Comparison of ENCODE assay signal across 20 cellular contexts in genomic region chr22:38799265-38800002, GRCh38. TPM values are rescaled to one million over a fixed set of nuclear protein-coding genes. Genes with fewer than 3 reads are reported as not detected.
A peak's percentile ranks its signal among the peaks of the same experiment; 100 is the strongest.
DNase-seq lines count a peak whose midpoint lies in the region; ATAC-seq, FAIRE-seq and TF ChIP-seq lines count a peak whose summit lies in the region.
"Had no signal": no experiment of that assay in that cellular context is flagged by ENCODE, and none has a peak within 500 bp of the region (broad histone marks: within the 10 kb centered on the region; RNA-seq: fewer than 3 reads in every experiment).

No MANE protein-coding gene starts in this region.

- H3K9me3 ChIP-seq in Karpas-422 (ENCODE audit: low read length) (peaks cover 7% of the 10 kb centered on the region), sigmoid colon (no peaks in the 10 kb centered on the region), colonic mucosa (no peaks in the 10 kb centered on the region)
- H3K9me3 ChIP-seq: ascending aorta had no signal

- no peak overlapping the region for H3K4me2 ChIP-seq in Karpas-422 (ENCODE audit: low read depth, low read length, poor library complexity, severe bottlenecking)
- H3K4me2 ChIP-seq: A549 had no signal

- no peak overlapping the region for H3K4me3 Mint-ChIP-seq in stimulated activated naive B cell treated with anti-CD40 and anti-IgM and Interleukin-4, amounts not matched to agents 10 μg/mL and 1 μg/mL and 100 μg/mL, for 72 hours
- H3K4me3 Mint-ChIP-seq in activated CD4-positive, alpha-beta T cell treated with anti-CD3 and anti-CD28 coated beads, Interleukin-2, amount 10 ng/mL, durations not matched to agents 24 days and 14 days = no peak overlapping the region
- H3K4me3 Mint-ChIP-seq: CD8-positive, alpha-beta memory T cell; neural crest cell; stimulated activated naive CD8-positive, alpha-beta T cell treated with anti-CD3 and anti-CD28 coated beads, Interleukin-15, amount 100 ng/mL, for 72 hours; WTC11 had no signal

- 88 to 92% methylated on average over 6 of the region's 6 CpGs for WGBS in sigmoid colon, 2 donors

- TF ChIP-seq CTCF in bronchial epithelial cell (IDR thresholded peaks at IDR 0.05; ENCODE audit: insufficient read depth, low read length, severe bottlenecking) (no peak), sigmoid colon (IDR thresholded peaks at IDR 0.05) (no peak), colonic mucosa (IDR thresholded peaks at IDR 0.05) (no peak)

- H3K4me3 ChIP-seq in Karpas-422 (ENCODE audit: low read length) = no peak overlapping the region
- no peak overlapping the region for H3K4me3 ChIP-seq in bronchial epithelial cell (ENCODE audit: low read depth, low read length)
- no peak overlapping the region for H3K4me3 ChIP-seq in sigmoid colon
- H3K4me3 ChIP-seq in colonic mucosa = no peak overlapping the region
- H3K4me3 ChIP-seq: A549, ascending aorta, heart right ventricle, Peyer's patch had no signal

- H3K4me1 ChIP-seq in Karpas-422 (ENCODE audit: low read length) (peaks cover 2% of the 10 kb centered on the region), sigmoid colon (peaks cover 0 to 7% (median 1%) of the 10 kb centered on the region in 4 donors), colonic mucosa (no peaks in the 10 kb centered on the region)
- H3K4me1 ChIP-seq: Peyer's patch had no signal

- no peak for TF ChIP-seq POLR2A in sigmoid colon (IDR thresholded peaks at IDR 0.05)

- peak; percentile 32 for FAIRE-seq in bronchial epithelial cell (lab: Jason Lieb, UNC)
- FAIRE-seq: A549, colon had no signal

- no peaks in the 10 kb centered on the region for H4K20me1 ChIP-seq in Karpas-422 (ENCODE audit: insufficient read depth, low read depth, low read length)

- H3K27me3 Mint-ChIP-seq in stimulated activated naive B cell treated with anti-CD40 and anti-IgM and Interleukin-4, amounts not matched to agents 10 μg/mL and 1 μg/mL and 100 μg/mL, for 72 hours = peaks cover 59 to 65% of the 10 kb centered on the region in 2 donors
- peaks cover 23% of the 10 kb centered on the region for H3K27me3 Mint-ChIP-seq in activated CD4-positive, alpha-beta T cell treated with anti-CD3 and anti-CD28 coated beads, Interleukin-2, amount 10 ng/mL, durations not matched to agents 24 days and 14 days

- no peaks in the 10 kb centered on the region for H3K9me2 ChIP-seq in Karpas-422 (replicated peaks; ENCODE audit: insufficient read depth, low read length)

- H3K27ac ChIP-seq in Karpas-422 (ENCODE audit: low read length) (no peak overlapping the region), sigmoid colon (no peak overlapping the region), colonic mucosa (no peak overlapping the region)
- H3K27ac ChIP-seq: A549, ascending aorta, heart right ventricle, Peyer's patch had no signal

- H3K79me2 ChIP-seq in Karpas-422 (ENCODE audit: low read length) = no peaks in the 10 kb centered on the region

- H3K36me3 ChIP-seq in Karpas-422 (ENCODE audit: insufficient read depth, low read length) (no peaks in the 10 kb centered on the region), bronchial epithelial cell (ENCODE audit: control insufficient read depth, insufficient read depth, low read length) (no peaks in the 10 kb centered on the region), sigmoid colon (no peaks in the 10 kb centered on the region), colonic mucosa (no peaks in the 10 kb centered on the region)
- H3K36me3 ChIP-seq: ascending aorta, heart right ventricle, Peyer's patch had no signal

- H2AFZ ChIP-seq in Karpas-422 (ENCODE audit: low read length) = no peak overlapping the region

- H3K9ac ChIP-seq in Karpas-422 (ENCODE audit: low read length) (no peak overlapping the region), colonic mucosa (ENCODE audit: low read depth in 2 of 2, low read length in 2 of 2) (no peak overlapping the region)

- no peak for TF ChIP-seq EP300 in sigmoid colon (IDR thresholded peaks at IDR 0.05)

- DNase-seq in NCI-H2171 treated with DMSO at 0.1 percent for 48 hours (lab: John Stamatoyannopoulos, UW) (peak; percentile 19), NCI-H2171 (lab: John Stamatoyannopoulos, UW) (no peak), Karpas-422 (peak; percentile 46), bronchial epithelial cell (ENCODE audit: low read depth) (peak; percentile 8), sigmoid colon (peak; percentile 18), colonic mucosa (no peak)
- DNase-seq in stimulated activated naive B cell treated with anti-CD40 and anti-IgM and Interleukin-4, amounts not matched to agents 10 μg/mL and 1 μg/mL and 100 μg/mL, for 72 hours = no peak
- DNase-seq in activated CD4-positive, alpha-beta T cell treated with anti-CD3 and anti-CD28 coated beads, Interleukin-2, amount 10 ng/mL, durations not matched to agents 24 days and 14 days = no peak
- DNase-seq: CD8-positive, alpha-beta memory T cell; heart right ventricle; NCI-H187; NCI-H774; Peyer's patch; retina; stimulated activated naive CD8-positive, alpha-beta T cell treated with anti-CD3 and anti-CD28 coated beads, Interleukin-15, amount 100 ng/mL, for 72 hours had no signal

- H3K4me1 Mint-ChIP-seq in stimulated activated naive B cell treated with anti-CD40 and anti-IgM and Interleukin-4, amounts not matched to agents 10 μg/mL and 1 μg/mL and 100 μg/mL, for 72 hours = peaks cover 6 to 7% of the 10 kb centered on the region in 2 donors
- peaks cover 7% of the 10 kb centered on the region for H3K4me1 Mint-ChIP-seq in activated CD4-positive, alpha-beta T cell treated with anti-CD3 and anti-CD28 coated beads, Interleukin-2, amount 10 ng/mL, durations not matched to agents 24 days and 14 days

- peaks cover 0 to 2% of the 10 kb centered on the region in 2 donors for H3K36me3 Mint-ChIP-seq in stimulated activated naive B cell treated with anti-CD40 and anti-IgM and Interleukin-4, amounts not matched to agents 10 μg/mL and 1 μg/mL and 100 μg/mL, for 72 hours
- no peaks in the 10 kb centered on the region for H3K36me3 Mint-ChIP-seq in activated CD4-positive, alpha-beta T cell treated with anti-CD3 and anti-CD28 coated beads, Interleukin-2, amount 10 ng/mL, durations not matched to agents 24 days and 14 days (ENCODE audit: low read depth)
- H3K36me3 Mint-ChIP-seq: WTC11 had no signal

- no peak overlapping the region for H3K27ac Mint-ChIP-seq in stimulated activated naive B cell treated with anti-CD40 and anti-IgM and Interleukin-4, amounts not matched to agents 10 μg/mL and 1 μg/mL and 100 μg/mL, for 72 hours
- no peak overlapping the region for H3K27ac Mint-ChIP-seq in activated CD4-positive, alpha-beta T cell treated with anti-CD3 and anti-CD28 coated beads, Interleukin-2, amount 10 ng/mL, durations not matched to agents 24 days and 14 days
- H3K27ac Mint-ChIP-seq: stimulated activated naive CD8-positive, alpha-beta T cell treated with anti-CD3 and anti-CD28 coated beads, Interleukin-15, amount 100 ng/mL, for 72 hours; WTC11 had no signal

- peaks cover 0 to 3% of the 10 kb centered on the region in 2 donors for H3K9me3 Mint-ChIP-seq in stimulated activated naive B cell treated with anti-CD40 and anti-IgM and Interleukin-4, amounts not matched to agents 10 μg/mL and 1 μg/mL and 100 μg/mL, for 72 hours
- no peaks in the 10 kb centered on the region for H3K9me3 Mint-ChIP-seq in activated CD4-positive, alpha-beta T cell treated with anti-CD3 and anti-CD28 coated beads, Interleukin-2, amount 10 ng/mL, durations not matched to agents 24 days and 14 days

- ATAC-seq in stimulated activated naive B cell treated with anti-CD40 and anti-IgM and Interleukin-4, amounts not matched to agents 10 μg/mL and 1 μg/mL and 100 μg/mL, for 72 hours (replicated peaks) = no peak
- ATAC-seq: A549; stimulated activated naive CD8-positive, alpha-beta T cell treated with anti-CD3 and anti-CD28 coated beads, Interleukin-15, amount 100 ng/mL, for 72 hours; WTC11 had no signal

- H3K27me3 ChIP-seq in Karpas-422 (ENCODE audit: low read length) = no peaks in the 10 kb centered on the region
- no peaks in the 10 kb centered on the region for H3K27me3 ChIP-seq in bronchial epithelial cell (ENCODE audit: control insufficient read depth, insufficient read depth, low read length)
- peaks cover 0 to 3% (median 0%) of the 10 kb centered on the region in 3 donors for H3K27me3 ChIP-seq in sigmoid colon
- H3K27me3 ChIP-seq in colonic mucosa = no peaks in the 10 kb centered on the region
- H3K27me3 ChIP-seq: ascending aorta, heart right ventricle, Peyer's patch had no signal

- intact Hi-C loops in sigmoid colon (cut with DNase I) (no loop called here), colonic mucosa (cut with DNase I) (no loop called here)
- intact Hi-C loops in activated CD4-positive, alpha-beta T cell treated with anti-CD3 and anti-CD28 coated beads, Interleukin-2, amount 10 ng/mL, durations not matched to agents 24 days and 14 days (cut with micrococcal nuclease) = no loop called here

RNA-seq across cellular contexts. Expression of gene DNAL4, which starts 5.5 kb away (rescaled TPM):
- 3.2 and 8.8 TPM in 2 replicates for total RNA-seq in Karpas-422 (2014; rRNA removed; shearing (Covaris generic); ENCODE audit: low replicate concordance)
- total RNA-seq in bronchial epithelial cell (32.6 and 44.3 TPM in 2 replicates), sigmoid colon (10 to 100 TPM in 3 of 4 donors, 1 to 10 TPM in 1; 7.9 to 15.0 (median 11.5) TPM), colonic mucosa (10 to 100 TPM; 15.8 to 17.8 TPM)
- polyA plus RNA-seq in sigmoid colon = 10 to 100 TPM; 18.7 to 25.8 (median 23.8) TPM
- total RNA-seq in activated CD4-positive, alpha-beta T cell treated with anti-CD3 and anti-CD28 coated beads, Interleukin-2, amount 10 ng/mL, durations not matched to agents 24 days and 14 days = 5.5 and 6.3 TPM in 2 replicates

RNA-seq across cellular contexts. Expression of gene SUN2, which starts 43.6 kb away (rescaled TPM):
- total RNA-seq in Karpas-422 (2014; rRNA removed; shearing (Covaris generic); ENCODE audit: low replicate concordance) = 23.3 and 44.9 TPM in 2 replicates
- total RNA-seq in bronchial epithelial cell (46.3 and 51.6 TPM in 2 replicates), sigmoid colon (100 to 1,000 TPM; 255 to 319 (median 281) TPM), colonic mucosa (100 to 1,000 TPM; 106 to 123 TPM)
- 100 to 1,000 TPM in 1 of 3 donors, 10 to 100 TPM in 1, 1 to 10 TPM in 1; 9.2 to 132 (median 19.2) TPM for polyA plus RNA-seq in sigmoid colon
- 124 and 128 TPM in 2 replicates for total RNA-seq in activated CD4-positive, alpha-beta T cell treated with anti-CD3 and anti-CD28 coated beads, Interleukin-2, amount 10 ng/mL, durations not matched to agents 24 days and 14 days

RNA-seq across cellular contexts. Expression of gene NPTXR, which starts 44.4 kb away (rescaled TPM):
- not detected in 2 replicates for total RNA-seq in Karpas-422 (2014; rRNA removed; shearing (Covaris generic); ENCODE audit: low replicate concordance)
- total RNA-seq in bronchial epithelial cell = under 0.01 TPM in 2 replicates
- total RNA-seq in sigmoid colon = 10 to 100 TPM in 1 of 4 donors, 1 to 10 TPM in 3; 3.9 to 14.4 (median 5.3) TPM
- 1 to 10 TPM in 1 of 3 donors, under 1 TPM in 1, not detected in 1; under 0.01 to 2.9 TPM for polyA plus RNA-seq in sigmoid colon
- total RNA-seq in activated CD4-positive, alpha-beta T cell treated with anti-CD3 and anti-CD28 coated beads, Interleukin-2, amount 10 ng/mL, durations not matched to agents 24 days and 14 days = 0.98 and 1.0 TPM in 2 replicates
- 1 to 10 TPM in 1 of 2 donors, under 1 TPM in 1; 0.82 to 2.0 TPM for total RNA-seq in colonic mucosa

Comparison
In these comparisons a context has a peak if more than half of its experiments do, and no peak if none do; other contexts are left out.
1. DNase-seq: peak in NCI-H2171 treated with DMSO at 0.1 percent for 48 hours (single experiment), Karpas-422 (single experiment), bronchial epithelial cell (single experiment) and sigmoid colon (single experiment); none in NCI-H2171 (single experiment), stimulated activated naive B cell treated with anti-CD40 and anti-IgM and Interleukin-4, amounts not matched to agents 10 μg/mL and 1 μg/mL and 100 μg/mL, for 72 hours (single experiment), activated CD4-positive, alpha-beta T cell treated with anti-CD3 and anti-CD28 coated beads, Interleukin-2, amount 10 ng/mL, durations not matched to agents 24 days and 14 days (single experiment) and colonic mucosa (single experiment).